ENCODE assay signal across 1 cellular context in the genomic region with DNA sequence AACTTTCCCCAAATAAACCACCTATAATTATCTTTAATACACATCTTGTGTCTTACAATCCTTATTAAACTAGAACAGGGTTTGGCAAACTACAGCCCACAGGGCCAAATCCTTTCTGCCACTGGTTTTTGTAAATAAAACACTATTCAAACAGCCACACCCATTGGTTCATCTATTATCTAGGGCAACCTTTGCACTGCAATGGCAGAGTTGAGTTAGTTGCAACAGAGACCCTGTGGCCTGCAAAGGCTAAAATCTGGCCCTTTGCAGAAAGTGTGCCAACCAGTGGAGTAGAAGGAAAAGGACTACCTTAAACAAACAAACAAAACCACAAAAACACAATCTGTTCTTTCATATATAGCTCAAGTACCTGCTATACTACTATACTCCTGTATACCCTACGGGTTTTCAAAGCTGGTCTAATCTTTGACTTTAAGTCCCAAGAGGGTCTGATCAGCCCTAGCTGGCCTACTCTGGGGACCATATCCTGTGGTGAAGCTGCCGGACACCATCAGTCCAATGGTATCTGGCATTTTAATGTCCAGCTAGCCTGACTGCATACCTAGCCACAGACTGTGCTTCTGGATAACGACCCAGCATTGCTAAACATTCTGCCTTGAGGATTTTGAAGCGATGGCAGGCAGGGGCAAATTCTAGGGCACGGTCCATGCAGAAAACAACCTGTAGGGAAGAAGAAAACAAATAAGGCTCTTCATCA.
A peak's percentile ranks its signal among the peaks of the same experiment; 100 is the strongest.
TF ChIP-seq lines count a peak whose summit lies in the region.

No MANE protein-coding gene starts in this region.

TF ChIP-seq in HepG2, 621 proteins besides CTCF, POLR2A, EP300 and RAD21 (continued from another document and continues in another):
- TF ChIP-seq, protein P1, sequence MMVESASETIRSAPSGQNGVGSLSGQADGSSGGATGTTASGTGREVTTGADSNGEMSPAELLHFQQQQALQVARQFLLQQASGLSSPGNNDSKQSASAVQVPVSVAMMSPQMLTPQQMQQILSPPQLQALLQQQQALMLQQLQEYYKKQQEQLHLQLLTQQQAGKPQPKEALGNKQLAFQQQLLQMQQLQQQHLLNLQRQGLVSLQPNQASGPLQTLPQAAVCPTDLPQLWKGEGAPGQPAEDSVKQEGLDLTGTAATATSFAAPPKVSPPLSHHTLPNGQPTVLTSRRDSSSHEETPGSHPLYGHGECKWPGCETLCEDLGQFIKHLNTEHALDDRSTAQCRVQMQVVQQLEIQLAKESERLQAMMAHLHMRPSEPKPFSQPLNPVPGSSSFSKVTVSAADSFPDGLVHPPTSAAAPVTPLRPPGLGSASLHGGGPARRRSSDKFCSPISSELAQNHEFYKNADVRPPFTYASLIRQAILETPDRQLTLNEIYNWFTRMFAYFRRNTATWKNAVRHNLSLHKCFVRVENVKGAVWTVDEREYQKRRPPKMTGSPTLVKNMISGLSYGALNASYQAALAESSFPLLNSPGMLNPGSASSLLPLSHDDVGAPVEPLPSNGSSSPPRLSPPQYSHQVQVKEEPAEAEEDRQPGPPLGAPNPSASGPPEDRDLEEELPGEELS (CRISPR knock-in tag; IDR thresholded peaks at IDR 0.05), result peak; percentile 67
- TF ChIP-seq, protein P2, sequence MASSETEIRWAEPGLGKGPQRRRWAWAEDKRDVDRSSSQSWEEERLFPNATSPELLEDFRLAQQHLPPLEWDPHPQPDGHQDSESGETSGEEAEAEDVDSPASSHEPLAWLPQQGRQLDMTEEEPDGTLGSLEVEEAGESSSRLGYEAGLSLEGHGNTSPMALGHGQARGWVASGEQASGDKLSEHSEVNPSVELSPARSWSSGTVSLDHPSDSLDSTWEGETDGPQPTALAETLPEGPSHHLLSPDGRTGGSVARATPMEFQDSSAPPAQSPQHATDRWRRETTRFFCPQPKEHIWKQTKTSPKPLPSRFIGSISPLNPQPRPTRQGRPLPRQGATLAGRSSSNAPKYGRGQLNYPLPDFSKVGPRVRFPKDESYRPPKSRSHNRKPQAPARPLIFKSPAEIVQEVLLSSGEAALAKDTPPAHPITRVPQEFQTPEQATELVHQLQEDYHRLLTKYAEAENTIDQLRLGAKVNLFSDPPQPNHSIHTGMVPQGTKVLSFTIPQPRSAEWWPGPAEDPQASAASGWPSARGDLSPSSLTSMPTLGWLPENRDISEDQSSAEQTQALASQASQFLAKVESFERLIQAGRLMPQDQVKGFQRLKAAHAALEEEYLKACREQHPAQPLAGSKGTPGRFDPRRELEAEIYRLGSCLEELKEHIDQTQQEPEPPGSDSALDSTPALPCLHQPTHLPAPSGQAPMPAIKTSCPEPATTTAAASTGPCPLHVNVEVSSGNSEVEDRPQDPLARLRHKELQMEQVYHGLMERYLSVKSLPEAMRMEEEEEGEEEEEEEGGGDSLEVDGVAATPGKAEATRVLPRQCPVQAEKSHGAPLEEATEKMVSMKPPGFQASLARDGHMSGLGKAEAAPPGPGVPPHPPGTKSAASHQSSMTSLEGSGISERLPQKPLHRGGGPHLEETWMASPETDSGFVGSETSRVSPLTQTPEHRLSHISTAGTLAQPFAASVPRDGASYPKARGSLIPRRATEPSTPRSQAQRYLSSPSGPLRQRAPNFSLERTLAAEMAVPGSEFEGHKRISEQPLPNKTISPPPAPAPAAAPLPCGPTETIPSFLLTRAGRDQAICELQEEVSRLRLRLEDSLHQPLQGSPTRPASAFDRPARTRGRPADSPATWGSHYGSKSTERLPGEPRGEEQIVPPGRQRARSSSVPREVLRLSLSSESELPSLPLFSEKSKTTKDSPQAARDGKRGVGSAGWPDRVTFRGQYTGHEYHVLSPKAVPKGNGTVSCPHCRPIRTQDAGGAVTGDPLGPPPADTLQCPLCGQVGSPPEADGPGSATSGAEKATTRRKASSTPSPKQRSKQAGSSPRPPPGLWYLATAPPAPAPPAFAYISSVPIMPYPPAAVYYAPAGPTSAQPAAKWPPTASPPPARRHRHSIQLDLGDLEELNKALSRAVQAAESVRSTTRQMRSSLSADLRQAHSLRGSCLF (CRISPR knock-in tag; IDR thresholded peaks at IDR 0.05; ENCODE audit: borderline replicate concordance), result no peak
- TF ChIP-seq TMF1 (CRISPR knock-in tag; IDR thresholded peaks at IDR 0.05; ENCODE audit: low read depth) (no peak), MBD4 (IDR thresholded peaks at IDR 0.05; ENCODE audit: borderline replicate concordance, low read length) (peak; percentile 26; the same call in 1 of the 2 replicates), SALL2 (CRISPR knock-in tag; IDR thresholded peaks at IDR 0.05) (no peak), ZNF124 (CRISPR knock-in tag; IDR thresholded peaks at IDR 0.05) (0 out of 2 replicates have a peak, but pooled peaks have one; percentile 41), SETDB1 (CRISPR knock-in tag; IDR thresholded peaks at IDR 0.05; ENCODE audit: borderline replicate concordance) (no peak), CHD2 (IDR thresholded peaks at IDR 0.05; ENCODE audit: low read depth, low read length) (no peak), ZNF644 (CRISPR knock-in tag; IDR thresholded peaks at IDR 0.05; ENCODE audit: low read depth) (peak; percentile 95), ZNF660 (CRISPR knock-in tag; IDR thresholded peaks at IDR 0.05; ENCODE audit: borderline replicate concordance, low read depth) (no peak), CEBPB (IDR thresholded peaks at IDR 0.05; ENCODE audit: borderline replicate concordance, low read depth, low read length) (peak; percentile 96), HMG20A (CRISPR knock-in tag; IDR thresholded peaks at IDR 0.05; ENCODE audit: borderline replicate concordance) (peak; percentile 85), GZF1 (CRISPR knock-in tag; IDR thresholded peaks at IDR 0.05) (no peak), ZNF589 (CRISPR knock-in tag; conservative IDR thresholded peaks at IDR 0.05) (no peak), ARNTL (CRISPR knock-in tag; IDR thresholded peaks at IDR 0.05) (no peak), ZSCAN22 (CRISPR knock-in tag; IDR thresholded peaks at IDR 0.05) (no peak), SNAPC2 (CRISPR knock-in tag; IDR thresholded peaks at IDR 0.05) (no peak), ESRRA (CRISPR knock-in tag; IDR thresholded peaks at IDR 0.05; ENCODE audit: low read depth) (no peak), ZFP82 (CRISPR knock-in tag; IDR thresholded peaks at IDR 0.05; ENCODE audit: borderline replicate concordance) (no peak), ZNF451 (CRISPR knock-in tag; IDR thresholded peaks at IDR 0.05) (no peak), ZSCAN29 (CRISPR knock-in tag; conservative IDR thresholded peaks at IDR 0.05) (no peak), ATRX (CRISPR knock-in tag; IDR thresholded peaks at IDR 0.05; ENCODE audit: borderline replicate concordance) (no peak), JARID2 (CRISPR knock-in tag; IDR thresholded peaks at IDR 0.05; ENCODE audit: insufficient replicate concordance) (no peak), ZNF567 (CRISPR knock-in tag; IDR thresholded peaks at IDR 0.05; ENCODE audit: borderline replicate concordance) (no peak), ZNF766 (CRISPR knock-in tag; IDR thresholded peaks at IDR 0.05; ENCODE audit: borderline replicate concordance) (no peak), ATF7 (IDR thresholded peaks at IDR 0.05) (no peak), ATF7 (CRISPR knock-in tag; IDR thresholded peaks at IDR 0.05) (no peak), ZNF768 (CRISPR knock-in tag; IDR thresholded peaks at IDR 0.05) (no peak), ZEB1 (IDR thresholded peaks at IDR 0.05; ENCODE audit: insufficient replicate concordance, low read depth) (peak; percentile 50), MED13 (CRISPR knock-in tag; IDR thresholded peaks at IDR 0.05) (no peak), HOXA3 (CRISPR knock-in tag; IDR thresholded peaks at IDR 0.05) (peak; percentile 58; the same call in 1 of the 2 replicates), ZBTB7A (CRISPR knock-in tag; IDR thresholded peaks at IDR 0.05) (no peak), ZFP1 (CRISPR knock-in tag; IDR thresholded peaks at IDR 0.05) (no peak), MTF1 (CRISPR knock-in tag; IDR thresholded peaks at IDR 0.05) (no peak), ZNF850 (CRISPR knock-in tag; conservative IDR thresholded peaks at IDR 0.05) (no peak), RBAK (CRISPR knock-in tag; IDR thresholded peaks at IDR 0.05) (no peak), SKI (IDR thresholded peaks at IDR 0.05; ENCODE audit: partially characterized antibody) (peak; percentile 16), NR2F1 (CRISPR knock-in tag; IDR thresholded peaks at IDR 0.05) (peak in 1 of 2 experiments; percentile 19; a peak in 1 of 4 replicates), GPN1 (CRISPR knock-in tag; IDR thresholded peaks at IDR 0.05; ENCODE audit: borderline replicate concordance) (no peak), ZNF7 (CRISPR knock-in tag; IDR thresholded peaks at IDR 0.05) (no peak), SAP130 (CRISPR knock-in tag; IDR thresholded peaks at IDR 0.05; ENCODE audit: low read depth) (peak; percentile 79)
- TF ChIP-seq, protein P3, sequence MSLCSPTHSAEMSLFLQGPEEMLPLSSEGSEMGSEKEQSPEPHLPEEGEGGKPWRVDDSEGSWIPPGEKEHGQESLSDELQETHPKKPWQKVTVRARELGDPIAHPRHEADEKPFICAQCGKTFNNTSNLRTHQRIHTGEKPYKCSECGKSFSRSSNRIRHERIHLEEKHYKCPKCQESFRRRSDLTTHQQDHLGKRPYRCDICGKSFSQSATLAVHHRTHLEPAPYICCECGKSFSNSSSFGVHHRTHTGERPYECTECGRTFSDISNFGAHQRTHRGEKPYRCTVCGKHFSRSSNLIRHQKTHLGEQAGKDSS (CRISPR knock-in tag; IDR thresholded peaks at IDR 0.05; ENCODE audit: borderline replicate concordance, low read depth), result no peak
- TF ChIP-seq, protein P4, sequence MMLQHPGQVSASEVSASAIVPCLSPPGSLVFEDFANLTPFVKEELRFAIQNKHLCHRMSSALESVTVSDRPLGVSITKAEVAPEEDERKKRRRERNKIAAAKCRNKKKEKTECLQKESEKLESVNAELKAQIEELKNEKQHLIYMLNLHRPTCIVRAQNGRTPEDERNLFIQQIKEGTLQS (CRISPR knock-in tag; IDR thresholded peaks at IDR 0.05), result no peak
- TF ChIP-seq, protein P5, sequence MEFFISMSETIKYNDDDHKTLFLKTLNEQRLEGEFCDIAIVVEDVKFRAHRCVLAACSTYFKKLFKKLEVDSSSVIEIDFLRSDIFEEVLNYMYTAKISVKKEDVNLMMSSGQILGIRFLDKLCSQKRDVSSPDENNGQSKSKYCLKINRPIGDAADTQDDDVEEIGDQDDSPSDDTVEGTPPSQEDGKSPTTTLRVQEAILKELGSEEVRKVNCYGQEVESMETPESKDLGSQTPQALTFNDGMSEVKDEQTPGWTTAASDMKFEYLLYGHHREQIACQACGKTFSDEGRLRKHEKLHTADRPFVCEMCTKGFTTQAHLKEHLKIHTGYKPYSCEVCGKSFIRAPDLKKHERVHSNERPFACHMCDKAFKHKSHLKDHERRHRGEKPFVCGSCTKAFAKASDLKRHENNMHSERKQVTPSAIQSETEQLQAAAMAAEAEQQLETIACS (CRISPR knock-in tag; IDR thresholded peaks at IDR 0.05), result no peak
- TF ChIP-seq, protein P6, sequence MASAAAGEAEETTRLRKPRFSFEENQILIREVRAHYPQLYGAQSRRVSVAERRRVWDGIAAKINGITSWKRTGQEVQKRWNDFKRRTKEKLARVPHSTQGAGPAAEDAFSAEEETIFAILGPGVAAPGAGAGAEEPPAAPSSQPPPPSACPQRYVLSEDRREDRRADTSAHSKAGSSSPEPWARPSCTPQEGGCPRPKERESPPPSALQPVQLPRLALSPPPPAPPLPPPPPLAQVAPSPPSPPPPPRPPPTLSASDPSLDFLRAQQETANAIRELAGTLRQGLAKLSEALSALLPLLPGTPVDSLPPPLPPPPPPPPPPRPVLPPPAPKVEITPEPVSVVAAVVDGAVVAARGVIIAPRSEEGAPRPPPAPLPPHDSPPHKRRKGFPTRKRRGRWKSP (CRISPR knock-in tag; IDR thresholded peaks at IDR 0.05), result no peak
- TF ChIP-seq, protein P7, sequence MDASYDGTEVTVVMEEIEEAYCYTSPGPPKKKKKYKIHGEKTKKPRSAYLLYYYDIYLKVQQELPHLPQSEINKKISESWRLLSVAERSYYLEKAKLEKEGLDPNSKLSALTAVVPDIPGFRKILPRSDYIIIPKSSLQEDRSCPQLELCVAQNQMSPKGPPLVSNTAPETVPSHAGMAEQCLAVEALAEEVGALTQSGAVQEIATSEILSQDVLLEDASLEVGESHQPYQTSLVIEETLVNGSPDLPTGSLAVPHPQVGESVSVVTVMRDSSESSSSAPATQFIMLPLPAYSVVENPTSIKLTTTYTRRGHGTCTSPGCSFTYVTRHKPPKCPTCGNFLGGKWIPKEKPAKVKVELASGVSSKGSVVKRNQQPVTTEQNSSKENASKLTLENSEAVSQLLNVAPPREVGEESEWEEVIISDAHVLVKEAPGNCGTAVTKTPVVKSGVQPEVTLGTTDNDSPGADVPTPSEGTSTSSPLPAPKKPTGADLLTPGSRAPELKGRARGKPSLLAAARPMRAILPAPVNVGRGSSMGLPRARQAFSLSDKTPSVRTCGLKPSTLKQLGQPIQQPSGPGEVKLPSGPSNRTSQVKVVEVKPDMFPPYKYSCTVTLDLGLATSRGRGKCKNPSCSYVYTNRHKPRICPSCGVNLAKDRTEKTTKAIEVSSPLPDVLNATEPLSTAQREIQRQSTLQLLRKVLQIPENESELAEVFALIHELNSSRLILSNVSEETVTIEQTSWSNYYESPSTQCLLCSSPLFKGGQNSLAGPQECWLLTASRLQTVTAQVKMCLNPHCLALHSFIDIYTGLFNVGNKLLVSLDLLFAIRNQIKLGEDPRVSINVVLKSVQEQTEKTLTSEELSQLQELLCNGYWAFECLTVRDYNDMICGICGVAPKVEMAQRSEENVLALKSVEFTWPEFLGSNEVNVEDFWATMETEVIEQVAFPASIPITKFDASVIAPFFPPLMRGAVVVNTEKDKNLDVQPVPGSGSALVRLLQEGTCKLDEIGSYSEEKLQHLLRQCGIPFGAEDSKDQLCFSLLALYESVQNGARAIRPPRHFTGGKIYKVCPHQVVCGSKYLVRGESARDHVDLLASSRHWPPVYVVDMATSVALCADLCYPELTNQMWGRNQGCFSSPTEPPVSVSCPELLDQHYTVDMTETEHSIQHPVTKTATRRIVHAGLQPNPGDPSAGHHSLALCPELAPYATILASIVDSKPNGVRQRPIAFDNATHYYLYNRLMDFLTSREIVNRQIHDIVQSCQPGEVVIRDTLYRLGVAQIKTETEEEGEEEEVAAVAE (CRISPR knock-in tag; IDR thresholded peaks at IDR 0.05; ENCODE audit: borderline replicate concordance), result peak; percentile 77; the same call in 1 of the 2 replicates
- TF ChIP-seq, protein P8, sequence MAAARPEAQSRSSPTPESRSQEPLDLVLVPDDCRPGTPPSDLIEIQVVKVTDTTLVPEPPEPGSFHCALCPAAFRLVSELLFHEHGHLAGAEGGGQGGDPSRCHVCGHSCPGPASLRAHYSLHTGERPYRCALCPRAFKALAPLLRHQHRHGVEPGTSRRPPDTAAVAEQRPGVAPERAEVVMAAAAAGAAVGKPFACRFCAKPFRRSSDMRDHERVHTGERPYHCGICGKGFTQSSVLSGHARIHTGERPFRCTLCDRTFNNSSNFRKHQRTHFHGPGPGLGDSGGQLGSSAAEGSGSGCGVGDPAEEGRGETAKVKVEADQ (CRISPR knock-in tag; IDR thresholded peaks at IDR 0.05; ENCODE audit: borderline replicate concordance), result no peak
- TF ChIP-seq, protein P9, sequence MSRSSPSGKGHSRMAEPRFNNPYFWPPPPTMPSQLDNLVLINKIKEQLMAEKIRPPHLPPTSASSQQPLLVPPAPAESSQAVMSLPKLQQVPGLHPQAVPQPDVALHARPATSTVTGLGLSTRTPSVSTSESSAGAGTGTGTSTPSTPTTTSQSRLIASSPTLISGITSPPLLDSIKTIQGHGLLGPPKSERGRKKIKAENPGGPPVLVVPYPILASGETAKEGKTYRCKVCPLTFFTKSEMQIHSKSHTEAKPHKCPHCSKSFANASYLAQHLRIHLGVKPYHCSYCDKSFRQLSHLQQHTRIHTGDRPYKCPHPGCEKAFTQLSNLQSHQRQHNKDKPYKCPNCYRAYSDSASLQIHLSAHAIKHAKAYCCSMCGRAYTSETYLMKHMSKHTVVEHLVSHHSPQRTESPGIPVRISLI (CRISPR knock-in tag; IDR thresholded peaks at IDR 0.05; ENCODE audit: borderline replicate concordance), result no peak
